18 cellular contexts compared by ENCODE assay signal in the genomic region with DNA sequence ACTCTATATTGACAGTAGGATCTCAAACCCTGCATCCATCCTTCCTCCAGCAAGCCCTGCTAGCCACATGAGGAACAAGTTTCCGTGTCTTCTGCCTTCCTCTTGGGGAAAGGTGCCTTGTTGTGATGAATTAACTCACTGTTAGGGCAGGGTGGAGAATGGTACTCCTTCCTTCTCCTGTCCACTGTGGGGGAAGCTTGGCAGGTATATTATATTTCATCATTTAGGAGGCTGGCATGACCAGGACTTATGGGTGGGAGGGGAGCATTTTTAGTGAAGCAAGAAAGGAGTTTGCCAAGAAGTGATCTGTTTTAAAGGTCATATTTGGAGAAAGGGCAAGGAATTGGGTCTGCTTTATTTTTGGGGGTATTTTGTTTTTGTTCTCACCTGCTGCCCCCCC. TPM values are rescaled to one million over a fixed set of nuclear protein-coding genes. Genes with fewer than 3 reads are reported as not detected.
DNase-seq lines count a peak whose midpoint lies in the region; ATAC-seq lines count a peak whose summit lies in the region.
"Had no signal": no experiment of that assay in that cellular context is flagged by ENCODE, and none has a peak within 500 bp of the region (broad histone marks: within the 10 kb centered on the region; RNA-seq: fewer than 3 reads in every experiment).

No MANE protein-coding gene starts in this region.

- ATAC-seq in activated T-cell treated with anti-CD3 and anti-CD28 coated beads, Interleukin-2, amount 50 U/mL, for 72 hours (replicated peaks in 1 of 2) = no peak
- ATAC-seq in T-cell (replicated peaks in 1 of 4) = no peak
- ATAC-seq in activated naive CD8-positive, alpha-beta T cell treated with anti-CD3 and anti-CD28 coated beads, Interleukin-2, amount 50 U/mL, for 24 hours = no peak
- no peak for ATAC-seq in stimulated activated effector memory CD8-positive, alpha-beta T cell treated with anti-CD3 and anti-CD28 coated beads, Interleukin-12 subunit alpha, Interleukin-12 subunit beta, amount 100 ng/mL, for 72 hours
- ATAC-seq in HG03139 (IDR thresholded peaks at IDR 0.05; ENCODE audit: unreplicated experiment) = no peak
- ATAC-seq in HG03460 (IDR thresholded peaks at IDR 0.05; ENCODE audit: unreplicated experiment) = no peak

- H3K4me1 Mint-ChIP-seq in activated T-cell treated with anti-CD3 and anti-CD28 coated beads, Interleukin-2, amount 50 U/mL, for 72 hours (ENCODE audit: low read depth) = peaks cover 20% of the 10 kb centered on the region
- H3K4me1 Mint-ChIP-seq in T-cell = peaks cover 0 to 18% (median 5%) of the 10 kb centered on the region in 3 donors
- H3K4me1 Mint-ChIP-seq in activated naive CD8-positive, alpha-beta T cell treated with anti-CD3 and anti-CD28 coated beads, Interleukin-2, amount 50 U/mL, for 24 hours = peaks cover 38% of the 10 kb centered on the region
- peaks cover 39% of the 10 kb centered on the region for H3K4me1 Mint-ChIP-seq in stimulated activated effector memory CD8-positive, alpha-beta T cell treated with anti-CD3 and anti-CD28 coated beads, Interleukin-12 subunit alpha, Interleukin-12 subunit beta, amount 100 ng/mL, for 72 hours

- peak overlapping the region; percentile 73 for H3K27ac Mint-ChIP-seq in activated T-cell treated with anti-CD3 and anti-CD28 coated beads, Interleukin-2, amount 50 U/mL, for 72 hours
- H3K27ac Mint-ChIP-seq in T-cell = peak overlapping the region; percentile 36 to 39
- peak overlapping the region; percentile 44 for H3K27ac Mint-ChIP-seq in activated naive CD8-positive, alpha-beta T cell treated with anti-CD3 and anti-CD28 coated beads, Interleukin-2, amount 50 U/mL, for 24 hours
- peak overlapping the region; percentile 51 for H3K27ac Mint-ChIP-seq in stimulated activated effector memory CD8-positive, alpha-beta T cell treated with anti-CD3 and anti-CD28 coated beads, Interleukin-12 subunit alpha, Interleukin-12 subunit beta, amount 100 ng/mL, for 72 hours
- H3K27ac Mint-ChIP-seq: CD4-positive, CD25-positive, alpha-beta regulatory T cell had no signal

- peaks cover 6 to 7% of the 10 kb centered on the region in 2 donors for H3K36me3 Mint-ChIP-seq in activated T-cell treated with anti-CD3 and anti-CD28 coated beads, Interleukin-2, amount 50 U/mL, for 72 hours (ENCODE audit: insufficient read depth in 2 of 2)
- peaks cover 60% of the 10 kb centered on the region for H3K36me3 Mint-ChIP-seq in T-cell
- H3K36me3 Mint-ChIP-seq in activated naive CD8-positive, alpha-beta T cell treated with anti-CD3 and anti-CD28 coated beads, Interleukin-2, amount 50 U/mL, for 24 hours (ENCODE audit: low read depth) = peaks cover 36% of the 10 kb centered on the region
- H3K36me3 Mint-ChIP-seq in stimulated activated effector memory CD8-positive, alpha-beta T cell treated with anti-CD3 and anti-CD28 coated beads, Interleukin-12 subunit alpha, Interleukin-12 subunit beta, amount 100 ng/mL, for 72 hours = peaks cover 98% of the 10 kb centered on the region

- no peaks in the 10 kb centered on the region for H3K9me3 Mint-ChIP-seq in activated T-cell treated with anti-CD3 and anti-CD28 coated beads, Interleukin-2, amount 50 U/mL, for 72 hours
- no peaks in the 10 kb centered on the region for H3K9me3 Mint-ChIP-seq in T-cell
- no peaks in the 10 kb centered on the region for H3K9me3 Mint-ChIP-seq in activated naive CD8-positive, alpha-beta T cell treated with anti-CD3 and anti-CD28 coated beads, Interleukin-2, amount 50 U/mL, for 24 hours
- no peaks in the 10 kb centered on the region for H3K9me3 Mint-ChIP-seq in stimulated activated effector memory CD8-positive, alpha-beta T cell treated with anti-CD3 and anti-CD28 coated beads, Interleukin-12 subunit alpha, Interleukin-12 subunit beta, amount 100 ng/mL, for 72 hours
- H3K9me3 Mint-ChIP-seq: CD4-positive, CD25-positive, alpha-beta regulatory T cell; IgD-negative memory B cell had no signal

- CTCF ChIA-PET in T-cell (lab: Charles Lee) = no interaction called here

- no peak for DNase-seq in activated T-cell treated with anti-CD3 and anti-CD28 coated beads, Interleukin-2, amount 50 U/mL, for 72 hours
- DNase-seq in activated T-cell treated with anti-CD3 and anti-CD28 coated beads, Interleukin-2, amount 50 U/mL, for 48 hours = no peak
- DNase-seq in T-cell = no peak
- no peak for DNase-seq in activated naive CD8-positive, alpha-beta T cell treated with anti-CD3 and anti-CD28 coated beads, Interleukin-2, amount 50 U/mL, for 24 hours
- no peak for DNase-seq in stimulated activated effector memory CD8-positive, alpha-beta T cell treated with anti-CD3 and anti-CD28 coated beads, Interleukin-12 subunit alpha, Interleukin-12 subunit beta, amount 100 ng/mL, for 72 hours (ENCODE audit: low spot score in 2 of 2)
- no peak for DNase-seq in NOMO-1 treated with DMSO at 0.1 percent for 48 hours (lab: John Stamatoyannopoulos, UW; ENCODE audit: unreplicated experiment)
- DNase-seq: CD4-positive, CD25-positive, alpha-beta regulatory T cell; DMS53; Kasumi-1; NCI-H1105; NCI-H1694; NCI-H226; NCI-H526 treated with DMSO at 0.1 percent for 48 hours; NK-92 treated with Interleukin-12 subunit alpha and Interleukin-12 subunit beta, amount 100 ng/mL, for 24 hours; RPMI8226 had no signal

- no peaks in the 10 kb centered on the region for H3K27me3 Mint-ChIP-seq in activated T-cell treated with anti-CD3 and anti-CD28 coated beads, Interleukin-2, amount 50 U/mL, for 72 hours (ENCODE audit: low read depth)
- no peaks in the 10 kb centered on the region for H3K27me3 Mint-ChIP-seq in T-cell
- no peaks in the 10 kb centered on the region for H3K27me3 Mint-ChIP-seq in activated naive CD8-positive, alpha-beta T cell treated with anti-CD3 and anti-CD28 coated beads, Interleukin-2, amount 50 U/mL, for 24 hours
- H3K27me3 Mint-ChIP-seq: CD4-positive, CD25-positive, alpha-beta regulatory T cell; IgD-negative memory B cell had no signal

- H3K4me3 Mint-ChIP-seq in activated T-cell treated with anti-CD3 and anti-CD28 coated beads, Interleukin-2, amount 50 U/mL, for 72 hours = no peak overlapping the region
- H3K4me3 Mint-ChIP-seq in T-cell = no peak overlapping the region
- no peak overlapping the region for H3K4me3 Mint-ChIP-seq in activated naive CD8-positive, alpha-beta T cell treated with anti-CD3 and anti-CD28 coated beads, Interleukin-2, amount 50 U/mL, for 24 hours
- H3K4me3 Mint-ChIP-seq in stimulated activated effector memory CD8-positive, alpha-beta T cell treated with anti-CD3 and anti-CD28 coated beads, Interleukin-12 subunit alpha, Interleukin-12 subunit beta, amount 100 ng/mL, for 72 hours = no peak overlapping the region
- H3K4me3 Mint-ChIP-seq: CD4-positive, CD25-positive, alpha-beta regulatory T cell; IgD-negative memory B cell had no signal

- POLR2A ChIA-PET in T-cell (lab: Charles Lee) = no interaction called here

RNA-seq across cellular contexts. Expression of gene CDC6, which starts 9.3 kb away (rescaled TPM):
- 10 to 100 TPM; 86.2 to 92.6 TPM for total RNA-seq in activated T-cell treated with anti-CD3 and anti-CD28 coated beads, Interleukin-2, amount 50 U/mL, for 72 hours
- 1 to 10 TPM; 1.3 to 3.2 (median 2.1) TPM for total RNA-seq in T-cell

RNA-seq across cellular contexts. Expression of gene RARA, which starts 30.6 kb away (rescaled TPM):
- total RNA-seq in activated T-cell treated with anti-CD3 and anti-CD28 coated beads, Interleukin-2, amount 50 U/mL, for 72 hours = 10 to 100 TPM; 33.4 to 45.2 TPM
- 10 to 100 TPM; 46.8 to 90.7 (median 69.1) TPM for total RNA-seq in T-cell

RNA-seq across cellular contexts. Expression of gene WIPF2, which starts 59.3 kb away (rescaled TPM):
- total RNA-seq in activated T-cell treated with anti-CD3 and anti-CD28 coated beads, Interleukin-2, amount 50 U/mL, for 72 hours = 10 to 100 TPM; 31.5 to 35.5 TPM
- total RNA-seq in T-cell = 10 to 100 TPM; 23.1 to 42.1 (median 32.1) TPM

Comparison
In these comparisons a context has a peak if more than half of its experiments do, and no peak if none do; other contexts are left out.
1. RNA of gene CDC6, which starts 9.3 kb away (total RNA-seq): 86.2 to 92.6 TPM in activated T-cell treated with anti-CD3 and anti-CD28 coated beads, Interleukin-2, amount 50 U/mL, for 72 hours; 1.3 to 3.2 TPM in T-cell; every median in the first group is over 10 times any median in the second.
2. Peak in every context shown above with its lines, with median percentiles within 50 percentile points of each other: H3K27ac Mint-ChIP-seq.